In the genomic region with DNA sequence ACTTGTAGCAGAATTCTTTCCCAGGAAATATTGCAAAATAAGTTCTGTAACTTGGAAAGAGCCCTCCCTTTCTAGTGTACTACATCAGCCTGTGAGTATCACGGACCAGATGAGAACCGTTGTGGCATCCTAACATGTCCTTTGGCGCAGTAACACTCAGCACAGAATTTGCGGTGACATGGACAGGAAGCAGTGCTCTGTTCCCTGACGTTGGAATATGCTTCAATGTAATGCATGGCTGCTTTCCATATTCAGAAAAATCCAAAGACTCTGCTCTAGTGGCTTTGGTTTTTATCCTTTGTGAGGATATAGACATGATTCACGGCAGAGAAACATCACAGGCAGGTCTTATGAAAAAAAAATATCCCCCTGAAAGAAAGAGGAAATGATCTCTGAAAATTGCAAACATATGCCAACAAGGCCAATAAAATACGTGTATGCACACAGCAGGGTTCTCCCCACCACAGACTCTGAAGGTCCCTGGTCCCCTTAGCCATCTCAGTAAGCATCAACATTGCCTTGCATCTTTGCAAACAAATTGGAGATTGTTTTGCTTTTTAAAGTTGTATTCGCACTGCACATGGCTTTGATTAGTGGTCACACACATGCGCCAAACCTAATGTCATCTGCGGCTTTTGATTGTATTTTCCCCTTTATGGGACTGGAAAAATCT, we compare ENCODE assay signal across 14 cellular contexts.
DNase-seq lines count a peak whose midpoint lies in the region; ATAC-seq and TF ChIP-seq lines count a peak whose summit lies in the region.
"Had no signal": no experiment of that assay in that cellular context is flagged by ENCODE, and none has a peak within 500 bp of the region (broad histone marks: within the 10 kb centered on the region; RNA-seq: fewer than 3 reads in every experiment).

No MANE protein-coding gene starts in this region.

- intact Hi-C loops in IMR-90 (cut with micrococcal nuclease), result no loop called here
- intact Hi-C loops in testis (cut with DNase I; ENCODE audit: low total_unique reads), result no loop called here

- H3K9ac ChIP-seq in IMR-90 (ENCODE audit: low read depth, low read length), result peak overlapping the region; percentile 79
- H3K9ac ChIP-seq: KMS-11 had no signal

- no peaks in the 10 kb centered on the region for H3K79me2 ChIP-seq in hepatocyte

- dilution Hi-C loops in IMR-90 (cut with HindIII; ENCODE audit: low sequenced_read_pairs, unreplicated experiment), result no loop called here

- H2AFZ ChIP-seq in IMR-90 (replicated peaks; ENCODE audit: low read length, poor library complexity) (peak overlapping the region; percentile 81), hepatocyte (no peak overlapping the region)

- DNase-seq in IMR-90, result peak; percentile 96
- DNase-seq in brain microvascular endothelial cell, result peak; percentile 81
- peak; percentile 38 for DNase-seq in hepatocyte (ENCODE audit: low spot score)
- peak; percentile 4 for DNase-seq in testis
- DNase-seq in SW480 (ENCODE audit: low spot score), result no peak
- no peak for DNase-seq in GDM1 (lab: John Stamatoyannopoulos, UW)
- DNase-seq in iPS-NIHi7 (ENCODE audit: extremely low spot score), result no peak
- DNase-seq: activated CD4-positive, alpha-beta T cell treated with anti-CD3 and anti-CD28 coated beads, Interleukin-2, amount 10 ng/mL, durations not matched to agents 7 days and 5 days; activated naive CD4-positive, alpha-beta T cell treated with Interleukin-2 at 50 U/mL for 16 hours; effector memory CD8-positive, alpha-beta T cell; NCI-H446; stimulated activated CD4-positive, alpha-beta T cell treated with anti-CD3 and anti-CD28 coated beads, Interleukin-2, amount 100 ng/mL, for 48 hours had no signal

- H2BK5ac ChIP-seq in IMR-90 (ENCODE audit: low read depth, low read length, poor library complexity, severe bottlenecking), result peak overlapping the region; percentile 93

- H3K4me1 ChIP-seq in IMR-90 (ENCODE audit: control insufficient read depth, insufficient read depth, low read length), result peaks cover 30% of the 10 kb centered on the region
- H3K4me1 ChIP-seq in hepatocyte (ENCODE audit: insufficient read depth), result peaks cover 39% of the 10 kb centered on the region
- no peaks in the 10 kb centered on the region for H3K4me1 ChIP-seq in testis

- TF ChIP-seq POLR2A in IMR-90 (IDR thresholded peaks at IDR 0.05; ENCODE audit: low read depth, low read length) (no peak; the same call in 1 of the 2 replicates), testis (IDR thresholded peaks at IDR 0.05) (no peak)

- peaks cover 51% of the 10 kb centered on the region for H3K9me1 ChIP-seq in IMR-90 (ENCODE audit: insufficient read depth, low read length)

- peak overlapping the region; percentile 24 for H3K4me2 ChIP-seq in IMR-90 (ENCODE audit: low read depth, low read length)
- peak overlapping the region; percentile 40 for H3K4me2 ChIP-seq in hepatocyte
- H3K4me2 ChIP-seq: KMS-11 had no signal

- H3K9me2 ChIP-seq in hepatocyte (replicated peaks; ENCODE audit: insufficient read depth), result no peaks in the 10 kb centered on the region

- BruUV-seq in IMR-90 (replicated peaks; lab: Mats Ljungman, UMichigan), result no TSS peak

- 0 out of 2 replicates have a peak, but pooled peaks have one; percentile 3 for TF ChIP-seq RAD21 in IMR-90 (IDR thresholded peaks at IDR 0.05; ENCODE audit: low read length)

- TF ChIP-seq CTCF in IMR-90 (conservative IDR thresholded peaks at IDR 0.05; ENCODE audit: low read depth, low read length), result no peak
- no peak for TF ChIP-seq CTCF in brain microvascular endothelial cell (IDR thresholded peaks at IDR 0.05; ENCODE audit: low read depth, low read length, missing control alignments)
- TF ChIP-seq CTCF in hepatocyte (IDR thresholded peaks at IDR 0.05; ENCODE audit: poor library complexity), result no peak
- TF ChIP-seq CTCF in testis (IDR thresholded peaks at IDR 0.05), result no peak

- peak overlapping the region; percentile 99 for H2BK15ac ChIP-seq in IMR-90 (ENCODE audit: low read depth, low read length)

- POLR2A ChIA-PET in IMR-90 (lab: Charles Lee; ENCODE audit: unreplicated experiment), result no interaction called here

- H4K8ac ChIP-seq in IMR-90 (ENCODE audit: low read depth in 2 of 2, low read length in 2 of 2), result peak overlapping the region; percentile 63 to 97

- H3K18ac ChIP-seq in IMR-90 (ENCODE audit: low read depth, low read length), result peak overlapping the region; percentile 79

- CTCF ChIA-PET in IMR-90 (lab: Yijun Ruan, JAX), result no interaction called here

- peaks cover 0 to 50% of the 10 kb centered on the region in 2 experiments; a peak in 3 of 4 replicates for H3K79me1 ChIP-seq in IMR-90 (ENCODE audit: low read depth in 1 of 2, low read length in 2 of 2)

- no peaks in the 10 kb centered on the region for H3K9me3 ChIP-seq in IMR-90 (ENCODE audit: control insufficient read depth, insufficient read depth, low read length)
- H3K9me3 ChIP-seq in hepatocyte (ENCODE audit: low read depth), result no peaks in the 10 kb centered on the region
- no peaks in the 10 kb centered on the region for H3K9me3 ChIP-seq in testis

- peak overlapping the region; percentile 84 for H3K56ac ChIP-seq in IMR-90 (ENCODE audit: extremely low read depth, insufficient read depth, low read length)

- H4K5ac ChIP-seq in IMR-90 (ENCODE audit: low read depth, low read length), result peak overlapping the region; percentile 65

- H3K36me3 ChIP-seq in IMR-90 (ENCODE audit: control insufficient read depth, insufficient read depth, low read length) (no peaks in the 10 kb centered on the region), brain microvascular endothelial cell (replicated peaks) (no peaks in the 10 kb centered on the region), hepatocyte (replicated peaks; ENCODE audit: insufficient read depth, low read depth) (no peaks in the 10 kb centered on the region), testis (ENCODE audit: low read depth, missing control alignments) (no peaks in the 10 kb centered on the region)

- H4K20me1 ChIP-seq in IMR-90 (ENCODE audit: insufficient read depth, low read length), result no peaks in the 10 kb centered on the region
- no peaks in the 10 kb centered on the region for H4K20me1 ChIP-seq in hepatocyte (ENCODE audit: insufficient read depth, poor library complexity, severe bottlenecking)

- peak overlapping the region; percentile 18 for H2AK9ac ChIP-seq in IMR-90 (replicated peaks; ENCODE audit: low read depth, low read length, poor library complexity)

- H4K91ac ChIP-seq in IMR-90 (ENCODE audit: insufficient read depth, low read depth, low read length), result peak overlapping the region; percentile 96

- no peaks in the 10 kb centered on the region for H3K27me3 ChIP-seq in IMR-90 (ENCODE audit: control insufficient read depth, insufficient read depth, low read length)
- no peaks in the 10 kb centered on the region for H3K27me3 ChIP-seq in brain microvascular endothelial cell (replicated peaks)
- no peaks in the 10 kb centered on the region for H3K27me3 ChIP-seq in hepatocyte
- H3K27me3 ChIP-seq in testis, result no peaks in the 10 kb centered on the region

- peak overlapping the region; percentile 81 for H3K23ac ChIP-seq in IMR-90 (ENCODE audit: low read depth, low read length)

- H2BK20ac ChIP-seq in IMR-90 (ENCODE audit: low read depth, low read length), result peak overlapping the region; percentile 90

- peak overlapping the region; percentile 97 for H2BK120ac ChIP-seq in IMR-90 (ENCODE audit: low read depth, low read length)

- peak overlapping the region; percentile 93 for H2AK5ac ChIP-seq in IMR-90 (ENCODE audit: low read depth, low read length)

- H3K4ac ChIP-seq in IMR-90 (ENCODE audit: low read depth, low read length), result peak overlapping the region; percentile 95

- H3K4me3 ChIP-seq in IMR-90 (ENCODE audit: insufficient read depth, low read depth, low read length) (no peak overlapping the region), brain microvascular endothelial cell (ENCODE audit: low read depth, low read length) (no peak overlapping the region), hepatocyte (no peak overlapping the region), testis (no peak overlapping the region)

- H3K27ac ChIP-seq in IMR-90 (ENCODE audit: insufficient read depth, low read length), result peak overlapping the region; percentile 96
- H3K27ac ChIP-seq in brain microvascular endothelial cell, result peak overlapping the region; percentile 55
- peak overlapping the region; percentile 97 for H3K27ac ChIP-seq in hepatocyte
- H3K27ac ChIP-seq in testis, result no peak overlapping the region
- H3K27ac ChIP-seq: KMS-11 had no signal

- in situ Hi-C loops in IMR-90 (cut with MboI; ENCODE audit: low sequenced_read_pairs), result no loop called here
- in situ Hi-C loops in brain microvascular endothelial cell (cut with HindIII; ENCODE audit: low pct_ligation_motif_present, low sequenced_read_pairs), result no loop called here

- peak overlapping the region; percentile 96 for H3K14ac ChIP-seq in IMR-90 (replicated peaks; ENCODE audit: low read depth, low read length)

- 53% methylated on average over 5 of the region's 10 CpGs; no CpG with 5 or more reads in 1 of the 2 experiments for WGBS in IMR-90 (ENCODE audit: extremely low coverage in 2 of 2, insufficient read length in 1 of 2), 2 experiments
- 46% methylated on average over 10 of the region's 10 CpGs for WGBS in hepatocyte (ENCODE audit: low lambda C conversion rate, missing lambda C conversion rate)
- WGBS in testis, 2 donors, result 78 to 81% methylated on average over 10 of the region's 10 CpGs

- peak; percentile 75 for ATAC-seq in IMR-90 (ENCODE audit: low read depth)
- ATAC-seq in HG02938 (IDR thresholded peaks at IDR 0.05; ENCODE audit: unreplicated experiment), result no peak
- ATAC-seq: effector memory CD8-positive, alpha-beta T cell had no signal

TF ChIP-seq in IMR-90, 13 proteins besides CTCF, POLR2A, EP300 and RAD21:
- TF ChIP-seq CEBPB (IDR thresholded peaks at IDR 0.05; ENCODE audit: low read depth, low read length), result peak; percentile 90
- TF ChIP-seq SMC3 (IDR thresholded peaks at IDR 0.05; ENCODE audit: low read depth, low read length), result peak; percentile 13; the same call in 1 of the 2 replicates
- no peak; the same call in 1 of the 2 replicates for TF ChIP-seq MAFK (IDR thresholded peaks at IDR 0.05; ENCODE audit: low read depth, low read length)
- TF ChIP-seq NFE2L2 (IDR thresholded peaks at IDR 0.05; ENCODE audit: low read depth, low read length), result 0 out of 2 replicates have a peak, but pooled peaks have one; percentile 20
- TF ChIP-seq CHD1 (IDR thresholded peaks at IDR 0.05; ENCODE audit: low read depth, low read length), result 0 out of 2 replicates have a peak, but pooled peaks have one; percentile 87
- TF ChIP-seq MXI1 (IDR thresholded peaks at IDR 0.05; ENCODE audit: borderline replicate concordance, low read depth, low read length), result no peak

Comparison
In these comparisons a context has a peak if more than half of its experiments do, and no peak if none do; other contexts are left out.
1. DNase-seq: peak in IMR-90 (single experiment), brain microvascular endothelial cell (single experiment), hepatocyte (single experiment) and testis (single experiment); none in SW480 (single experiment), GDM1 (single experiment) and iPS-NIHi7 (single experiment).
2. H3K27ac ChIP-seq: peak in IMR-90 (single experiment), brain microvascular endothelial cell (single experiment) and hepatocyte (single experiment); none in testis (0 of 2).